Comparison of ENCODE assay signal across 8 cellular contexts in genomic region chr2:234950730-234951385, GRCh38. TPM values are rescaled to one million over a fixed set of nuclear protein-coding genes. Genes with fewer than 3 reads are reported as not detected.
DNase-seq lines count a peak whose midpoint lies in the region; ATAC-seq, FAIRE-seq and TF ChIP-seq lines count a peak whose summit lies in the region.

No MANE protein-coding gene starts in this region.

- DNase-seq in bronchial epithelial cell (ENCODE audit: low read depth) (peak; percentile 42), kidney tubule cell (ENCODE audit: low spot score) (peak; percentile 48), activated gamma-delta T cell (lab: John Stamatoyannopoulos, UW) (no peak), germinal center (ENCODE audit: low spot score) (no peak)
- no peak for DNase-seq in stimulated activated naive CD8-positive, alpha-beta T cell treated with anti-CD3 and anti-CD28 coated beads, Interleukin-15, amount 100 ng/mL, for 72 hours

- ATAC-seq in stimulated activated naive CD8-positive, alpha-beta T cell treated with anti-CD3 and anti-CD28 coated beads, Interleukin-15, amount 100 ng/mL, for 72 hours = no peak
- ATAC-seq in HG02571 (IDR thresholded peaks at IDR 0.05; ENCODE audit: unreplicated experiment) (no peak), GM21447 (IDR thresholded peaks at IDR 0.05; ENCODE audit: unreplicated experiment) (no peak)

- H3K36me3 ChIP-seq in KMS-11 (ENCODE audit: insufficient read depth) (no peaks in the 10 kb centered on the region), bronchial epithelial cell (ENCODE audit: control insufficient read depth, insufficient read depth, low read length) (no peaks in the 10 kb centered on the region)

- peaks cover 13% of the 10 kb centered on the region for H3K4me1 Mint-ChIP-seq in stimulated activated naive CD8-positive, alpha-beta T cell treated with anti-CD3 and anti-CD28 coated beads, Interleukin-15, amount 100 ng/mL, for 72 hours

- H3K27me3 ChIP-seq in KMS-11 (ENCODE audit: insufficient read depth, low read depth) = no peaks in the 10 kb centered on the region
- no peaks in the 10 kb centered on the region for H3K27me3 ChIP-seq in bronchial epithelial cell (ENCODE audit: control insufficient read depth, insufficient read depth, low read length)

- H3K4me3 ChIP-seq in KMS-11 (IDR thresholded peaks at IDR 0.05; ENCODE audit: insufficient read depth, low read depth, low read length) (no peak overlapping the region), bronchial epithelial cell (ENCODE audit: low read depth, low read length) (peak overlapping the region; percentile 72)

- TF ChIP-seq CTCF in KMS-11 (conservative IDR thresholded peaks at IDR 0.05; ENCODE audit: low read depth, low read length) = no peak
- TF ChIP-seq CTCF in bronchial epithelial cell (IDR thresholded peaks at IDR 0.05; ENCODE audit: insufficient read depth, low read length, severe bottlenecking) = peak; percentile 31

- H3K4me1 ChIP-seq in KMS-11 (ENCODE audit: low read depth, poor library complexity, severe bottlenecking) = no peaks in the 10 kb centered on the region

- H3K79me2 ChIP-seq in KMS-11 (ENCODE audit: insufficient read depth, low read depth) = peaks cover 25% of the 10 kb centered on the region; the same call in 1 of the 2 replicates

- H3K4me3 Mint-ChIP-seq in stimulated activated naive CD8-positive, alpha-beta T cell treated with anti-CD3 and anti-CD28 coated beads, Interleukin-15, amount 100 ng/mL, for 72 hours = peak overlapping the region; percentile 73 to 79

- H3K9me3 Mint-ChIP-seq in stimulated activated naive CD8-positive, alpha-beta T cell treated with anti-CD3 and anti-CD28 coated beads, Interleukin-15, amount 100 ng/mL, for 72 hours = no peaks in the 10 kb centered on the region

- H2AFZ ChIP-seq in KMS-11 (ENCODE audit: low read depth) = peak overlapping the region; percentile 94

- peak overlapping the region; percentile 82 for H3K4me2 ChIP-seq in KMS-11

- H4K20me1 ChIP-seq in KMS-11 (ENCODE audit: insufficient read depth) = no peaks in the 10 kb centered on the region

- H3K9ac ChIP-seq in KMS-11 = no peak overlapping the region

- FAIRE-seq in bronchial epithelial cell (lab: Jason Lieb, UNC) = no peak

- no peak overlapping the region for H3K27ac ChIP-seq in KMS-11

- H3K27me3 Mint-ChIP-seq in stimulated activated naive CD8-positive, alpha-beta T cell treated with anti-CD3 and anti-CD28 coated beads, Interleukin-15, amount 100 ng/mL, for 72 hours = peaks cover 81% of the 10 kb centered on the region

- no peak overlapping the region for H3K27ac Mint-ChIP-seq in stimulated activated naive CD8-positive, alpha-beta T cell treated with anti-CD3 and anti-CD28 coated beads, Interleukin-15, amount 100 ng/mL, for 72 hours

RNA-seq across cellular contexts. Expression of gene SH3BP4, which starts 1.0 kb away (rescaled TPM):
- 22.1 and 24.6 TPM in 2 replicates for total RNA-seq in bronchial epithelial cell

Comparison
In these comparisons a context has a peak if more than half of its experiments do, and no peak if none do; other contexts are left out.
1. DNase-seq: peak in bronchial epithelial cell (single experiment) and kidney tubule cell (single experiment); none in stimulated activated naive CD8-positive, alpha-beta T cell treated with anti-CD3 and anti-CD28 coated beads, Interleukin-15, amount 100 ng/mL, for 72 hours (0 of 2), activated gamma-delta T cell (single experiment) and germinal center (single experiment).